Comparison of ENCODE assay signal across 13 cellular contexts in genomic region chr18:22961156-22961555, GRCh38. TPM values are rescaled to one million over a fixed set of nuclear protein-coding genes. Genes with fewer than 3 reads are reported as not detected.
A peak's percentile ranks its signal among the peaks of the same experiment; 100 is the strongest.
DNase-seq lines count a peak whose midpoint lies in the region; ATAC-seq, FAIRE-seq and TF ChIP-seq lines count a peak whose summit lies in the region.
"Had no signal": no experiment of that assay in that cellular context is flagged by ENCODE, and none has a peak within 500 bp of the region (broad histone marks: within the 10 kb centered on the region; RNA-seq: fewer than 3 reads in every experiment).

No MANE protein-coding gene starts in this region.

- H3K4me3 ChIP-seq in trophoblast cell (ENCODE audit: low read depth, low read length) (no peak overlapping the region), HepG2 (replicated peaks in 1 of 3; ENCODE audit: insufficient read depth in 1 of 3, low read depth in 2 of 3, low read length in 3 of 3) (no peak overlapping the region)
- H3K4me3 ChIP-seq: GM12878 had no signal

- H3K14ac ChIP-seq in trophoblast cell (ENCODE audit: low read length), result no peak overlapping the region

- in situ Hi-C loops in HepG2 (cut with HindIII; ENCODE audit: extremely low pct_ligation_motif_present, low pct_unique_long_range_greater_than_20kb), result no loop called here

- H3K4me2 ChIP-seq in trophoblast cell (ENCODE audit: low read length), result no peak overlapping the region
- H3K4me2 ChIP-seq in HepG2 (ENCODE audit: low read depth, low read length), result no peak overlapping the region

- intact Hi-C loops in HepG2 (cut with micrococcal nuclease; ENCODE audit: unreplicated experiment), result no loop called here

- TF ChIP-seq CTCF in HepG2 (CRISPR knock-in tag; IDR thresholded peaks at IDR 0.05), result no peak

- DNase-seq in GM19239 (ENCODE audit: insufficient read length, low spot score) (no peak), OCI-M1 (lab: John Stamatoyannopoulos, UW) (peak; percentile 43), dedifferentiated amniotic fluid mesenchymal stem cell (ENCODE audit: extremely low spot score) (peak; percentile 14), trophoblast cell (peak; percentile 29 to 73), HepG2 (ENCODE audit: low spot score) (no peak), cerebellar nuclear complex (lab: John Stamatoyannopoulos, UW) (no peak)
- no peak for DNase-seq in stimulated activated naive CD4-positive, alpha-beta T cell treated with Interleukin-2 at 50 U/mL for 16 hours (lab: John Stamatoyannopoulos, UW)
- DNase-seq: C1 segment of cervical spinal cord; Calu3; CD4-positive, alpha-beta T cell; DMS79; IMR-90 had no signal

- no peak for TF ChIP-seq RAD21 in HepG2 (CRISPR knock-in tag; IDR thresholded peaks at IDR 0.05)

- H2AFZ ChIP-seq in trophoblast cell (ENCODE audit: insufficient read depth, low read length, poor library complexity) (no peak overlapping the region), HepG2 (ENCODE audit: low read length) (no peak overlapping the region)

- H3K9ac ChIP-seq in trophoblast cell (ENCODE audit: low read length), result no peak overlapping the region
- H3K9ac ChIP-seq in HepG2 (ENCODE audit: insufficient read depth, low read depth, low read length), result no peak overlapping the region

- no peaks in the 10 kb centered on the region for H3K27me3 ChIP-seq in trophoblast cell (ENCODE audit: insufficient read depth, low read length)
- no peaks in the 10 kb centered on the region for H3K27me3 ChIP-seq in HepG2 (ENCODE audit: control insufficient read depth in 1 of 2, insufficient read depth in 2 of 2, low read length in 2 of 2)

- no peak overlapping the region for H4K12ac ChIP-seq in trophoblast cell (ENCODE audit: low read depth, low read length)

- H3K79me2 ChIP-seq in trophoblast cell (ENCODE audit: control insufficient read depth, insufficient read depth, low read length, poor library complexity) (no peaks in the 10 kb centered on the region), HepG2 (ENCODE audit: insufficient read depth, low read length) (peaks cover 2% of the 10 kb centered on the region)

- H3K36me3 ChIP-seq in trophoblast cell (ENCODE audit: control insufficient read depth in 1 of 2, insufficient read depth in 2 of 2, low read length in 2 of 2) (peaks cover 0 to 2% of the 10 kb centered on the region in 2 experiments), HepG2 (replicated peaks in 1 of 2; ENCODE audit: control insufficient read depth in 1 of 2, insufficient read depth in 2 of 2, low read length in 2 of 2) (peaks cover 0 to 34% of the 10 kb centered on the region in 2 experiments; a peak in 2 of 5 replicates)

- H3K18ac ChIP-seq in trophoblast cell (ENCODE audit: low read length), result no peak overlapping the region

- H3K79me1 ChIP-seq in trophoblast cell (ENCODE audit: low read length), result no peaks in the 10 kb centered on the region

- H2BK12ac ChIP-seq in trophoblast cell (ENCODE audit: low read length), result no peak overlapping the region

- no peak overlapping the region for H3K4ac ChIP-seq in trophoblast cell (ENCODE audit: low read depth, low read length)

- no peak overlapping the region for H2BK120ac ChIP-seq in trophoblast cell (ENCODE audit: insufficient read depth, low read length, poor library complexity)

- BruUV-seq in HepG2 (replicated peaks; lab: Mats Ljungman, UMichigan), result no TSS peak

- no peaks in the 10 kb centered on the region for H4K20me1 ChIP-seq in HepG2 (ENCODE audit: insufficient read depth, low read length)

- H3K27ac ChIP-seq in trophoblast cell (ENCODE audit: low read depth, low read length) (no peak overlapping the region), HepG2 (ENCODE audit: extremely low read length, insufficient read depth, low read length) (no peak overlapping the region)

- TF ChIP-seq POLR2A in HepG2 (IDR thresholded peaks at IDR 0.05; ENCODE audit: insufficient read depth in 1 of 2, low read depth in 2 of 2, low read length in 2 of 2), result no peak

- POLR2A ChIA-PET in HepG2 (lab: Yijun Ruan, JAX), result no interaction called here

- peak; percentile 40 for FAIRE-seq in GM19239 (lab: Jason Lieb, UNC)
- FAIRE-seq in HepG2 (lab: Jason Lieb, UNC), result no peak
- FAIRE-seq: GM12878 had no signal

- H4K8ac ChIP-seq in trophoblast cell (ENCODE audit: low read depth, low read length), result no peak overlapping the region

- TF ChIP-seq EP300 in HepG2 (IDR thresholded peaks at IDR 0.05; ENCODE audit: low read depth in 2 of 2, low read length in 2 of 2) (no peak), HepG2 (CRISPR knock-in tag; IDR thresholded peaks at IDR 0.05; ENCODE audit: borderline replicate concordance) (no peak)

- H3K9me3 ChIP-seq in trophoblast cell (ENCODE audit: insufficient read depth, low read depth, low read length) (no peaks in the 10 kb centered on the region), HepG2 (ENCODE audit: low read length) (no peaks in the 10 kb centered on the region)

- H4K91ac ChIP-seq in trophoblast cell (ENCODE audit: low read depth, low read length), result no peak overlapping the region

- no peak overlapping the region for H2BK5ac ChIP-seq in trophoblast cell (ENCODE audit: low read depth, low read length, poor library complexity)

- CTCF ChIA-PET in HepG2 (lab: Yijun Ruan, JAX; ENCODE audit: low intra/inter-chr PET ratio, low total read pairs), result no interaction called here

- H2AK5ac ChIP-seq in trophoblast cell (ENCODE audit: low read length), result no peak overlapping the region

- H3K4me1 ChIP-seq in trophoblast cell (ENCODE audit: control insufficient read depth in 1 of 2, insufficient read depth in 2 of 2, low read length in 2 of 2) (no peaks in the 10 kb centered on the region), HepG2 (ENCODE audit: insufficient read depth, low read length) (peaks cover 13% of the 10 kb centered on the region)

- no CpG with 5 or more reads among the region's 1 CpG for WGBS in trophoblast cell (ENCODE audit: extremely low coverage, insufficient coverage, insufficient read length)
- 100% methylated on average over 1 of the region's 1 CpG for WGBS in HepG2 (ENCODE audit: low lambda C conversion rate)

- no peak for ATAC-seq in HepG2
- ATAC-seq: GM12878 had no signal

- H3K23ac ChIP-seq in trophoblast cell (ENCODE audit: low read length), result no peak overlapping the region

TF ChIP-seq in HepG2, 621 proteins besides CTCF, POLR2A, EP300 and RAD21:
- TF ChIP-seq ZNF615 (CRISPR knock-in tag; IDR thresholded peaks at IDR 0.05; ENCODE audit: borderline replicate concordance), result no peak

RNA-seq across cellular contexts. Expression of gene RBBP8, which starts 28.0 kb away (rescaled TPM):
- 26.8 and 28.9 TPM in 2 replicates for polyA plus RNA-seq in trophoblast cell (2013)
- total RNA-seq in HepG2 (2016; rRNA removed; fragmentation: Illumina TruSeq; extraction: Trizol), result 47.4 and 68.5 TPM in 2 replicates
- 30.0 and 33.7 TPM in 2 replicates for total RNA-seq in HepG2 (2016; cell fraction: cytosol; rRNA removed; fragmentation: Illumina TruSeq; extraction: Trizol; ENCODE audit: low read depth)
- 41.7 and 67.3 TPM in 2 replicates for total RNA-seq in HepG2 (2016; cell fraction: insoluble cytoplasmic fraction; rRNA removed; fragmentation: Illumina TruSeq; extraction: Trizol)
- total RNA-seq in HepG2 (2016; cell fraction: membrane; rRNA removed; fragmentation: Illumina TruSeq; extraction: Trizol), result 54.2 and 60.1 TPM in 2 replicates
- total RNA-seq in HepG2 (2016; cell fraction: nucleus; rRNA removed; fragmentation: Illumina TruSeq; extraction: Trizol), result 31.6 and 34.5 TPM in 2 replicates
- polyA plus RNA-seq in HepG2 (2011; rRNA removed), result 10.9 and 14.2 TPM in 2 replicates
- polyA plus RNA-seq in HepG2 (2011; cell fraction: cytosol; rRNA removed), result 4.7 and 9.6 TPM in 2 replicates
- 2.7 and 4.2 TPM in 2 replicates for polyA plus RNA-seq in HepG2 (2011; cell fraction: nucleus; rRNA removed)
- 17.4 and 18.9 TPM in 2 replicates for polyA plus RNA-seq in HepG2 (2012)
- 18.4 and 18.5 TPM in 2 replicates for polyA plus RNA-seq in HepG2 (2016; cell fraction: cytosol; fragmentation: Illumina TruSeq; extraction: Trizol; ENCODE audit: low read depth)
- 52.2 and 53.7 TPM in 2 replicates for polyA plus RNA-seq in HepG2 (2016; cell fraction: insoluble cytoplasmic fraction; fragmentation: Illumina TruSeq; extraction: Trizol; ENCODE audit: low read depth)
- 33.1 and 36.4 TPM in 2 replicates for polyA plus RNA-seq in HepG2 (2016; cell fraction: membrane; fragmentation: Illumina TruSeq; extraction: Trizol; ENCODE audit: low read depth)
- polyA plus RNA-seq in HepG2 (2016; cell fraction: nucleus; fragmentation: Illumina TruSeq; extraction: Trizol; ENCODE audit: insufficient read depth, low read depth), result 23.3 and 24.4 TPM in 2 replicates
- 4.0 and 26.1 TPM in 2 replicates for polyA minus RNA-seq in HepG2 (2011; rRNA and poly(A)+ RNA removed; ENCODE audit: low replicate concordance)
- 13.6 and 17.0 TPM in 2 replicates for polyA minus RNA-seq in HepG2 (2011; cell fraction: cytosol; rRNA and poly(A)+ RNA removed)
- 21.3 and 28.7 TPM in 2 replicates for polyA minus RNA-seq in HepG2 (2011; cell fraction: nucleus; rRNA and poly(A)+ RNA removed)

Comparison
In these comparisons a context has a peak if more than half of its experiments do, and no peak if none do; other contexts are left out.
1. DNase-seq: peak in OCI-M1 (single experiment), dedifferentiated amniotic fluid mesenchymal stem cell (single experiment) and trophoblast cell (2 of 2); none in GM19239 (single experiment), HepG2 (single experiment), cerebellar nuclear complex (0 of 2) and stimulated activated naive CD4-positive, alpha-beta T cell treated with Interleukin-2 at 50 U/mL for 16 hours (single experiment).